Comparison of ENCODE assay signal across 15 cellular contexts in the genomic region with DNA sequence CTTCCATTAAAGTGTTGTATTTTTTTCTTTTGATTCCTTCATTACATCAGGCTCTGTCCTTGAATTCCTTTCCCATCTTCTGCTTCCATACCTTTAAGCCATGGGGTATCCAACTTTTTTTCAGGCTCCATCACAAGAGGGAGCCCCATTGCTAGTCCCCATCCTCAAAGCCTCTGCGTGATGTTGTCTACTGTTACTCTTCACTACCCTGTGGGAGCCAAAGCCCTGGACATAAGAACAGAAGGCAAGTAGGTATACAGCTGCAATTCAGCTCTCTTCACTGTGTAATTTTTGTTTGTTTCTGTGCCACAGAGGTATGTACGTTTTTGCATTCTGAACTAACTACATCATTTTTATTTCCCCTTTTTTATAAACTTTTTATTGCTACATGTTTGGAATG.
"Had no signal": no experiment of that assay in that cellular context is flagged by ENCODE, and none has a peak within 500 bp of the region (broad histone marks: within the 10 kb centered on the region; RNA-seq: fewer than 3 reads in every experiment).

No MANE protein-coding gene starts in this region.

- H3K36me3 ChIP-seq: adrenal gland, cardiac muscle cell, esophagus squamous epithelium, upper lobe of left lung had no signal

- ATAC-seq: activated T-helper 17 cell treated with anti-CD3 and anti-CD28 coated beads, Interleukin-2, amount 50 U/mL, for 72 hours; stimulated activated naive CD8-positive, alpha-beta T cell treated with anti-CD3 and anti-CD28 coated beads, Interleukin-15, amount 100 ng/mL, for 72 hours; T-cell had no signal

- FAIRE-seq: colon had no signal

- H3K4me1 ChIP-seq: upper lobe of left lung had no signal

- H3K4me3 ChIP-seq: adrenal gland, cardiac muscle cell, esophagus squamous epithelium, upper lobe of left lung had no signal

- H3K9me3 ChIP-seq: adrenal gland, esophagus squamous epithelium, upper lobe of left lung had no signal

- H3K27me3 ChIP-seq: adrenal gland, cardiac muscle cell, esophagus squamous epithelium, upper lobe of left lung had no signal

- DNase-seq: activated CD4-positive, alpha-beta T cell treated with anti-CD3 and anti-CD28 coated beads for 1 hour; activated CD4-positive, alpha-beta T cell treated with anti-CD3 and anti-CD28 coated beads, Interleukin-2, amount 50 U/mL, for 48 hours; activated naive CD4-positive, alpha-beta T cell treated with anti-CD3 and anti-CD28 coated beads, Interleukin-2, amount 50 U/mL, for 16 hours; adrenal gland; esophagus squamous epithelium; hippocampal formation; immature natural killer cell; stimulated activated CD4-positive, alpha-beta T cell treated with anti-CD3 and anti-CD28 coated beads, Interleukin-1b, Interleukin-23, amount 100 ng/mL, for 48 hours; stimulated activated naive CD8-positive, alpha-beta T cell treated with anti-CD3 and anti-CD28 coated beads, Interleukin-15, amount 100 ng/mL, for 72 hours; T-cell; T-helper 9 cell; upper lobe of left lung had no signal

- H3K27ac ChIP-seq: adrenal gland, cardiac muscle cell, esophagus squamous epithelium, upper lobe of left lung had no signal
